1 cellular context compared by ENCODE assay signal in the genomic region with DNA sequence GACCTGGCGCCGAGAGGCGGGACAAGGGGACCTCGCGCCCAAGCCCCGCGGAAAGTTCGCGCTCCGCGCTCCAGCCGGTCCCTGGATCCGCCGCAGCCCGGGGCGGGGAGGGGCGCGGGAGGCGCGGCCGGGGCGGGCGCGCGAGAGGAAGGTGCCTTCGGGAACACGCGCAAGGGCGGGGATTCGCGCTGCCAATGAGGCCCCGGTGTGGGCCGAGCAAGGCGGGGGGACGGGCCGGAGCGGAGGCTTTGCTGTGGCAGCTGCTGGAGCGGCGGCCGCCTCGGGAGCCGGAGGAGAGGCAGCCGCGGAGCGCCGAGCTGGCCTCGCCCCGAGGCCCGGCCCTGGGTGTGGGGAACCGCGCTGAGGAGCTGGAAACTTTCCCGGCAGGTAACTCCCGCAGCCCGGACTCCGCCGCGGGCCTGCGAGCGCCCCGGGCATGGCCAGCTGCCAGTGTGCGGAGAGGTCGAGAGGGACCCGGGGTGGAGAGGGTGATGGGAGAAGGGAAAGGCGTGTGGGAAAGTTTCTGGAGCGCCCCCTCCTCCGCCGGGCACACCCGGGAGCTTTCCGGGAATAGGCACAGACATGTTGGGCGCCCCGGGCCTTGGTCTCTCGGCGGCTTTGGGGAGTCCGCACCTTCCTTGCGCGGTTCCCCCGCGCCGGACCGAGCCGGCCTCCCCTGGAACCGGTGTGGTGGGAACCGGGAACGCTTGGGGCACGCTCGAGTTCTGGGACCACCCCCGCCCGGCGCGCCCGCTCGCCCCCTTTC.
A peak's percentile ranks its signal among the peaks of the same experiment; 100 is the strongest.
TF ChIP-seq lines count a peak whose summit lies in the region.

A gene (plus strand): TSS at position 245 of the 766 bp plus-strand sequence. CDS start 97,271 bp downstream, outside the sequence.

TF ChIP-seq in HepG2, 621 proteins besides CTCF, POLR2A, EP300 and RAD21 (continued from another document and continues in another):
- TF ChIP-seq, protein P1, sequence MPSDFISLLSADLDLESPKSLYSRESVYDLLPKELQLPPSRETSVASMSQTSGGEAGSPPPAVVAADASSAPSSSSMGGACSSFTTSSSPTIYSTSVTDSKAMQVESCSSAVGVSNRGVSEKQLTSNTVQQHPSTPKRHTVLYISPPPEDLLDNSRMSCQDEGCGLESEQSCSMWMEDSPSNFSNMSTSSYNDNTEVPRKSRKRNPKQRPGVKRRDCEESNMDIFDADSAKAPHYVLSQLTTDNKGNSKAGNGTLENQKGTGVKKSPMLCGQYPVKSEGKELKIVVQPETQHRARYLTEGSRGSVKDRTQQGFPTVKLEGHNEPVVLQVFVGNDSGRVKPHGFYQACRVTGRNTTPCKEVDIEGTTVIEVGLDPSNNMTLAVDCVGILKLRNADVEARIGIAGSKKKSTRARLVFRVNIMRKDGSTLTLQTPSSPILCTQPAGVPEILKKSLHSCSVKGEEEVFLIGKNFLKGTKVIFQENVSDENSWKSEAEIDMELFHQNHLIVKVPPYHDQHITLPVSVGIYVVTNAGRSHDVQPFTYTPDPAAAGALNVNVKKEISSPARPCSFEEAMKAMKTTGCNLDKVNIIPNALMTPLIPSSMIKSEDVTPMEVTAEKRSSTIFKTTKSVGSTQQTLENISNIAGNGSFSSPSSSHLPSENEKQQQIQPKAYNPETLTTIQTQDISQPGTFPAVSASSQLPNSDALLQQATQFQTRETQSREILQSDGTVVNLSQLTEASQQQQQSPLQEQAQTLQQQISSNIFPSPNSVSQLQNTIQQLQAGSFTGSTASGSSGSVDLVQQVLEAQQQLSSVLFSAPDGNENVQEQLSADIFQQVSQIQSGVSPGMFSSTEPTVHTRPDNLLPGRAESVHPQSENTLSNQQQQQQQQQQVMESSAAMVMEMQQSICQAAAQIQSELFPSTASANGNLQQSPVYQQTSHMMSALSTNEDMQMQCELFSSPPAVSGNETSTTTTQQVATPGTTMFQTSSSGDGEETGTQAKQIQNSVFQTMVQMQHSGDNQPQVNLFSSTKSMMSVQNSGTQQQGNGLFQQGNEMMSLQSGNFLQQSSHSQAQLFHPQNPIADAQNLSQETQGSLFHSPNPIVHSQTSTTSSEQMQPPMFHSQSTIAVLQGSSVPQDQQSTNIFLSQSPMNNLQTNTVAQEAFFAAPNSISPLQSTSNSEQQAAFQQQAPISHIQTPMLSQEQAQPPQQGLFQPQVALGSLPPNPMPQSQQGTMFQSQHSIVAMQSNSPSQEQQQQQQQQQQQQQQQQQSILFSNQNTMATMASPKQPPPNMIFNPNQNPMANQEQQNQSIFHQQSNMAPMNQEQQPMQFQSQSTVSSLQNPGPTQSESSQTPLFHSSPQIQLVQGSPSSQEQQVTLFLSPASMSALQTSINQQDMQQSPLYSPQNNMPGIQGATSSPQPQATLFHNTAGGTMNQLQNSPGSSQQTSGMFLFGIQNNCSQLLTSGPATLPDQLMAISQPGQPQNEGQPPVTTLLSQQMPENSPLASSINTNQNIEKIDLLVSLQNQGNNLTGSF (CRISPR knock-in tag; IDR thresholded peaks at IDR 0.05), result no peak
- TF ChIP-seq SMYD3 (CRISPR knock-in tag; IDR thresholded peaks at IDR 0.05), result no peak
- TF ChIP-seq, protein P2, sequence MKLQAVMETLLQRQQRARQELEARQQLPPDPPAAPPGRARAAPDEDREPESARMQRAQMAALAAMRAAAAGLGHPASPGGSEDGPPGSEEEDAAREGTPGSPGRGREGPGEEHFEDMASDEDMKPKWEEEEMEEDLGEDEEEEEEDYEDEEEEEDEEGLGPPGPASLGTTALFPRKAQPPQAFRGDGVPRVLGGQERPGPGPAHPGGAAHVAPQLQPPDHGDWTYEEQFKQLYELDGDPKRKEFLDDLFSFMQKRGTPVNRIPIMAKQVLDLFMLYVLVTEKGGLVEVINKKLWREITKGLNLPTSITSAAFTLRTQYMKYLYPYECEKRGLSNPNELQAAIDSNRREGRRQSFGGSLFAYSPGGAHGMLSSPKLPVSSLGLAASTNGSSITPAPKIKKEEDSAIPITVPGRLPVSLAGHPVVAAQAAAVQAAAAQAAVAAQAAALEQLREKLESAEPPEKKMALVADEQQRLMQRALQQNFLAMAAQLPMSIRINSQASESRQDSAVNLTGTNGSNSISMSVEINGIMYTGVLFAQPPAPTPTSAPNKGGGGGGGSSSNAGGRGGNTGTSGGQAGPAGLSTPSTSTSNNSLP (IDR thresholded peaks at IDR 0.05; ENCODE audit: low read depth, low read length), result no peak
- peak; percentile 89 for TF ChIP-seq POLR2G (IDR thresholded peaks at IDR 0.05; ENCODE audit: low read depth, low read length)
- TF ChIP-seq, protein P3, sequence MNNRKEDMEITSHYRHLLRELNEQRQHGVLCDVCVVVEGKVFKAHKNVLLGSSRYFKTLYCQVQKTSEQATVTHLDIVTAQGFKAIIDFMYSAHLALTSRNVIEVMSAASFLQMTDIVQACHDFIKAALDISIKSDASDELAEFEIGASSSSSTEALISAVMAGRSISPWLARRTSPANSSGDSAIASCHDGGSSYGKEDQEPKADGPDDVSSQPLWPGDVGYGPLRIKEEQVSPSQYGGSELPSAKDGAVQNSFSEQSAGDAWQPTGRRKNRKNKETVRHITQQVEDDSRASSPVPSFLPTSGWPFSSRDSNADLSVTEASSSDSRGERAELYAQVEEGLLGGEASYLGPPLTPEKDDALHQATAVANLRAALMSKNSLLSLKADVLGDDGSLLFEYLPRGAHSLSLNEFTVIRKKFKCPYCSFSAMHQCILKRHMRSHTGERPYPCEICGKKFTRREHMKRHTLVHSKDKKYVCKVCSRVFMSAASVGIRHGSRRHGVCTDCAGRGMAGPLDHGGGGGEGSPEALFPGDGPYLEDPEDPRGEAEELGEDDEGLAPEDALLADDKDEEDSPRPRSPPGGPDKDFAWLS (CRISPR knock-in tag; IDR thresholded peaks at IDR 0.05; ENCODE audit: borderline replicate concordance), result no peak
- no peak for TF ChIP-seq IKZF1 (IDR thresholded peaks at IDR 0.05)
- TF ChIP-seq KMT2B (CRISPR knock-in tag; IDR thresholded peaks at IDR 0.05), result no peak
- TF ChIP-seq GLI4 (CRISPR knock-in tag; IDR thresholded peaks at IDR 0.05; ENCODE audit: borderline replicate concordance), result no peak
- no peak for TF ChIP-seq GATAD2A (CRISPR knock-in tag; IDR thresholded peaks at IDR 0.05)
- no peak for TF ChIP-seq NFATC3 (CRISPR knock-in tag; IDR thresholded peaks at IDR 0.05)
- TF ChIP-seq, protein P4, sequence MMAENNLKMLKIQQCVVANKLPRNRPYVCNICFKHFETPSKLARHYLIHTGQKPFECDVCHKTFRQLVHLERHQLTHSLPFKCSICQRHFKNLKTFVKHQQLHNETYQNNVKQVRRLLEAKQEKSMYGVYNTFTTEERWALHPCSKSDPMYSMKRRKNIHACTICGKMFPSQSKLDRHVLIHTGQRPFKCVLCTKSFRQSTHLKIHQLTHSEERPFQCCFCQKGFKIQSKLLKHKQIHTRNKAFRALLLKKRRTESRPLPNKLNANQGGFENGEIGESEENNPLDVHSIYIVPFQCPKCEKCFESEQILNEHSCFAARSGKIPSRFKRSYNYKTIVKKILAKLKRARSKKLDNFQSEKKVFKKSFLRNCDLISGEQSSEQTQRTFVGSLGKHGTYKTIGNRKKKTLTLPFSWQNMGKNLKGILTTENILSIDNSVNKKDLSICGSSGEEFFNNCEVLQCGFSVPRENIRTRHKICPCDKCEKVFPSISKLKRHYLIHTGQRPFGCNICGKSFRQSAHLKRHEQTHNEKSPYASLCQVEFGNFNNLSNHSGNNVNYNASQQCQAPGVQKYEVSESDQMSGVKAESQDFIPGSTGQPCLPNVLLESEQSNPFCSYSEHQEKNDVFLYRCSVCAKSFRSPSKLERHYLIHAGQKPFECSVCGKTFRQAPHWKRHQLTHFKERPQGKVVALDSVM (CRISPR knock-in tag; IDR thresholded peaks at IDR 0.05), result peak; percentile 71
- TF ChIP-seq POGZ (CRISPR knock-in tag; IDR thresholded peaks at IDR 0.05), result no peak; the same call in 1 of the 2 replicates
- TF ChIP-seq CENPX (CRISPR knock-in tag; IDR thresholded peaks at IDR 0.05), result no peak
- TF ChIP-seq CREB1 (IDR thresholded peaks at IDR 0.05), result no peak
- TF ChIP-seq CREB1 (CRISPR knock-in tag; IDR thresholded peaks at IDR 0.05), result no peak
- 0 out of 2 replicates have a peak, but pooled peaks have one; percentile 22 for TF ChIP-seq CCDC6 (CRISPR knock-in tag; IDR thresholded peaks at IDR 0.05)
- no peak for TF ChIP-seq ZNF883 (CRISPR knock-in tag; IDR thresholded peaks at IDR 0.05; ENCODE audit: not compliant biosample characterization)
- no peak for TF ChIP-seq ZNF138 (CRISPR knock-in tag; IDR thresholded peaks at IDR 0.05; ENCODE audit: low read depth)
- no peak for TF ChIP-seq MXD4 (CRISPR knock-in tag; IDR thresholded peaks at IDR 0.05)
- 0 out of 2 replicates have a peak, but pooled peaks have one; percentile 26 for TF ChIP-seq HNRNPUL1 (IDR thresholded peaks at IDR 0.05; ENCODE audit: low read depth, low read length)
- TF ChIP-seq ZNF253 (CRISPR knock-in tag; IDR thresholded peaks at IDR 0.05; ENCODE audit: borderline replicate concordance), result 0 out of 2 replicates have a peak, but pooled peaks have one; percentile 17
- TF ChIP-seq HMG20A (CRISPR knock-in tag; IDR thresholded peaks at IDR 0.05; ENCODE audit: borderline replicate concordance), result no peak
- TF ChIP-seq FOXC1 (CRISPR knock-in tag; IDR thresholded peaks at IDR 0.05; ENCODE audit: borderline replicate concordance), result no peak; the same call in 1 of the 2 replicates
- peak; percentile 78; the same call in 1 of the 2 replicates for TF ChIP-seq EEA1 (CRISPR knock-in tag; IDR thresholded peaks at IDR 0.05; ENCODE audit: borderline replicate concordance)
- TF ChIP-seq NCOA5 (CRISPR knock-in tag; IDR thresholded peaks at IDR 0.05), result no peak
- TF ChIP-seq U2AF1 (optimal IDR thresholded peaks at IDR 0.05; ENCODE audit: low read depth, low read length), result no peak
- no peak for TF ChIP-seq ZNF33A (CRISPR knock-in tag; IDR thresholded peaks at IDR 0.05; ENCODE audit: borderline replicate concordance)
- no peak for TF ChIP-seq ZNF234 (CRISPR knock-in tag; conservative IDR thresholded peaks at IDR 0.05)
- TF ChIP-seq, protein P5, sequence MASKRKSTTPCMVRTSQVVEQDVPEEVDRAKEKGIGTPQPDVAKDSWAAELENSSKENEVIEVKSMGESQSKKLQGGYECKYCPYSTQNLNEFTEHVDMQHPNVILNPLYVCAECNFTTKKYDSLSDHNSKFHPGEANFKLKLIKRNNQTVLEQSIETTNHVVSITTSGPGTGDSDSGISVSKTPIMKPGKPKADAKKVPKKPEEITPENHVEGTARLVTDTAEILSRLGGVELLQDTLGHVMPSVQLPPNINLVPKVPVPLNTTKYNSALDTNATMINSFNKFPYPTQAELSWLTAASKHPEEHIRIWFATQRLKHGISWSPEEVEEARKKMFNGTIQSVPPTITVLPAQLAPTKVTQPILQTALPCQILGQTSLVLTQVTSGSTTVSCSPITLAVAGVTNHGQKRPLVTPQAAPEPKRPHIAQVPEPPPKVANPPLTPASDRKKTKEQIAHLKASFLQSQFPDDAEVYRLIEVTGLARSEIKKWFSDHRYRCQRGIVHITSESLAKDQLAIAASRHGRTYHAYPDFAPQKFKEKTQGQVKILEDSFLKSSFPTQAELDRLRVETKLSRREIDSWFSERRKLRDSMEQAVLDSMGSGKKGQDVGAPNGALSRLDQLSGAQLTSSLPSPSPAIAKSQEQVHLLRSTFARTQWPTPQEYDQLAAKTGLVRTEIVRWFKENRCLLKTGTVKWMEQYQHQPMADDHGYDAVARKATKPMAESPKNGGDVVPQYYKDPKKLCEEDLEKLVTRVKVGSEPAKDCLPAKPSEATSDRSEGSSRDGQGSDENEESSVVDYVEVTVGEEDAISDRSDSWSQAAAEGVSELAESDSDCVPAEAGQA (IDR thresholded peaks at IDR 0.05; ENCODE audit: low read depth), result no peak
- TF ChIP-seq, protein P5 (CRISPR knock-in tag; IDR thresholded peaks at IDR 0.05; ENCODE audit: borderline replicate concordance), result no peak
- no peak for TF ChIP-seq TCF7L2 (IDR thresholded peaks at IDR 0.05; ENCODE audit: low read depth, low read length)
- no peak for TF ChIP-seq ZNF260 (CRISPR knock-in tag; IDR thresholded peaks at IDR 0.05; ENCODE audit: borderline replicate concordance, low read depth)
- TF ChIP-seq HDAC1 (CRISPR knock-in tag; IDR thresholded peaks at IDR 0.05), result peak; percentile 77; the same call in 1 of the 2 replicates
- 0 out of 2 replicates have a peak, but pooled peaks have one; percentile 64 for TF ChIP-seq ZSCAN31 (CRISPR knock-in tag; IDR thresholded peaks at IDR 0.05; ENCODE audit: low read depth)
- TF ChIP-seq, protein P6, sequence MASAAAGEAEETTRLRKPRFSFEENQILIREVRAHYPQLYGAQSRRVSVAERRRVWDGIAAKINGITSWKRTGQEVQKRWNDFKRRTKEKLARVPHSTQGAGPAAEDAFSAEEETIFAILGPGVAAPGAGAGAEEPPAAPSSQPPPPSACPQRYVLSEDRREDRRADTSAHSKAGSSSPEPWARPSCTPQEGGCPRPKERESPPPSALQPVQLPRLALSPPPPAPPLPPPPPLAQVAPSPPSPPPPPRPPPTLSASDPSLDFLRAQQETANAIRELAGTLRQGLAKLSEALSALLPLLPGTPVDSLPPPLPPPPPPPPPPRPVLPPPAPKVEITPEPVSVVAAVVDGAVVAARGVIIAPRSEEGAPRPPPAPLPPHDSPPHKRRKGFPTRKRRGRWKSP (CRISPR knock-in tag; IDR thresholded peaks at IDR 0.05), result 0 out of 2 replicates have a peak, but pooled peaks have one; percentile 53
- no peak for TF ChIP-seq ZNF720 (CRISPR knock-in tag; IDR thresholded peaks at IDR 0.05)
- no peak for TF ChIP-seq BRCA1 (CRISPR knock-in tag; IDR thresholded peaks at IDR 0.05)
- TF ChIP-seq, protein P7, sequence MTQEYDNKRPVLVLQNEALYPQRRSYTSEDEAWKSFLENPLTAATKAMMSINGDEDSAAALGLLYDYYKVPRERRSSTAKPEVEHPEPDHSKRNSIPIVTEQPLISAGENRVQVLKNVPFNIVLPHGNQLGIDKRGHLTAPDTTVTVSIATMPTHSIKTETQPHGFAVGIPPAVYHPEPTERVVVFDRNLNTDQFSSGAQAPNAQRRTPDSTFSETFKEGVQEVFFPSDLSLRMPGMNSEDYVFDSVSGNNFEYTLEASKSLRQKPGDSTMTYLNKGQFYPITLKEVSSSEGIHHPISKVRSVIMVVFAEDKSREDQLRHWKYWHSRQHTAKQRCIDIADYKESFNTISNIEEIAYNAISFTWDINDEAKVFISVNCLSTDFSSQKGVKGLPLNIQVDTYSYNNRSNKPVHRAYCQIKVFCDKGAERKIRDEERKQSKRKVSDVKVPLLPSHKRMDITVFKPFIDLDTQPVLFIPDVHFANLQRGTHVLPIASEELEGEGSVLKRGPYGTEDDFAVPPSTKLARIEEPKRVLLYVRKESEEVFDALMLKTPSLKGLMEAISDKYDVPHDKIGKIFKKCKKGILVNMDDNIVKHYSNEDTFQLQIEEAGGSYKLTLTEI (CRISPR knock-in tag; conservative IDR thresholded peaks at IDR 0.05), result no peak
- TF ChIP-seq MAFK (conservative IDR thresholded peaks at IDR 0.05 in 1 of 2, IDR thresholded peaks at IDR 0.05 in 1 of 2; ENCODE audit: low read length in 2 of 2), result no peak
